2 cellular contexts compared by ENCODE assay signal in the genomic region with DNA sequence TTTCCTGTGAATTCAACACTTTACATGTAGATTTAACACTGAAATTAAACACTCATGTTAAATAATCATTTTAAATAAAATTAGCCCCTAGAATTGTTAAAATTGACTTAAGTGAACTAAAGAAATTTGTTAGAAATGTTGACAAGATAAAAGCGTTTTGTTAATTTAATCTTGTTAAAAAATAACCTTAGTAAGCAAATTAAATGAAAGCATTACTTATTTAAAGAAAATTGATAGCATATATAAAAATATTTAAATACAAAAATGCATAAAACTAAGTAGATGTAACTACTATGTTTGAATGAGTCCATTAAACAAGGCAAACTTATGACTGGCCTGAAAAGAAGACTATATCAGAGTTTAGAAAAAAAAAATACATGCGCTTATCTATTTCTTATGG.
A peak's percentile ranks its signal among the peaks of the same experiment; 100 is the strongest.
TF ChIP-seq lines count a peak whose summit lies in the region.

No MANE protein-coding gene starts in this region.

TF ChIP-seq in IMR-90, 13 proteins besides CTCF, POLR2A, EP300 and RAD21 (continued from another document):
- TF ChIP-seq MAFK (IDR thresholded peaks at IDR 0.05; ENCODE audit: low read depth, low read length) = peak; percentile 45
TF ChIP-seq in IMR-90: peak in this region for 1.

TF ChIP-seq in K562, 482 proteins besides CTCF, POLR2A, EP300 and RAD21:
- TF ChIP-seq GTF2F1 (IDR thresholded peaks at IDR 0.05; ENCODE audit: low read depth, low read length) (no peak), GTF2A2 (tag; IDR thresholded peaks at IDR 0.05) (no peak), ZNF316 (IDR thresholded peaks at IDR 0.05) (peak; percentile 87), FOXM1 (IDR thresholded peaks at IDR 0.05; ENCODE audit: low read depth) (no peak), FOXM1 (CRISPR knock-in tag; IDR thresholded peaks at IDR 0.05; ENCODE audit: low read depth) (no peak), JUND (IDR thresholded peaks at IDR 0.05; ENCODE audit: borderline replicate concordance, low read depth, low read length) (no peak), JUND (tag; IDR thresholded peaks at IDR 0.05; ENCODE audit: borderline replicate concordance, low read depth, low read length) (no peak), C11orf30 (IDR thresholded peaks at IDR 0.05; ENCODE audit: low read depth) (peak; percentile 65), SNIP1 (IDR thresholded peaks at IDR 0.05; ENCODE audit: low read depth) (no peak), KHSRP (IDR thresholded peaks at IDR 0.05) (no peak)
- TF ChIP-seq, protein P1, sequence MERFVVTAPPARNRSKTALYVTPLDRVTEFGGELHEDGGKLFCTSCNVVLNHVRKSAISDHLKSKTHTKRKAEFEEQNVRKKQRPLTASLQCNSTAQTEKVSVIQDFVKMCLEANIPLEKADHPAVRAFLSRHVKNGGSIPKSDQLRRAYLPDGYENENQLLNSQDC (CRISPR knock-in tag; IDR thresholded peaks at IDR 0.05) = no peak
- TF ChIP-seq, protein P2, sequence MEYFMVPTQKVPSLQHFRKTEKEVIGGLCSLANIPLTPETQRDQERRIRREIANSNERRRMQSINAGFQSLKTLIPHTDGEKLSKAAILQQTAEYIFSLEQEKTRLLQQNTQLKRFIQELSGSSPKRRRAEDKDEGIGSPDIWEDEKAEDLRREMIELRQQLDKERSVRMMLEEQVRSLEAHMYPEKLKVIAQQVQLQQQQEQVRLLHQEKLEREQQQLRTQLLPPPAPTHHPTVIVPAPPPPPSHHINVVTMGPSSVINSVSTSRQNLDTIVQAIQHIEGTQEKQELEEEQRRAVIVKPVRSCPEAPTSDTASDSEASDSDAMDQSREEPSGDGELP (CRISPR knock-in tag; IDR thresholded peaks at IDR 0.05; ENCODE audit: borderline replicate concordance) = no peak
TF ChIP-seq in K562: peak in this region for 2.
